In the genomic region with DNA sequence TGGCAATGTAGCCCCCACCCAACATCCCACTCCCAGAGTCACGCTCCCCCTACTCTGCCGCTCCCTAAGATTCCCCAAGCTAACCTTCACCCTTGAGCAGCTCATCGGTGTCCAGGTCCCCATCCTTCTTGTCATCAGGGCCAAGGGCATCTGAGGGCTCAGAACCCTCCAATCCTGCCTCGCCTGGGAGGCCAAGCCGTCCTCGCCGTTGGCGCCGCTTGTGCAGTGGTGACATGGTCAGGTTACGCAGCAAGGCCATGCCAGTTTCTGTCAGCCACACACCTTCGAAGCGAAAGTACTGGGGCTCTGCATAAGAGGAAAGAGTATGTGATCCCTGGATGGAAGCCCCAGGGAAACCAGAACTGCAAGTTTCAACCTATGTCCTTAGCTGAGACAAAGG, we compare ENCODE assay signal across 14 cellular contexts. TPM values are rescaled to one million over a fixed set of nuclear protein-coding genes. Genes with fewer than 3 reads are reported as not detected.
"Had no signal": no experiment of that assay in that cellular context is flagged by ENCODE, and none has a peak within 500 bp of the region (broad histone marks: within the 10 kb centered on the region; RNA-seq: fewer than 3 reads in every experiment).

No MANE protein-coding gene starts in this region.

- H2AFZ ChIP-seq: neural progenitor cell had no signal

- H3K9me3 ChIP-seq: SJCRH30 had no signal

- H3K36me3 ChIP-seq: neural progenitor cell had no signal

- H3K4me1 Mint-ChIP-seq: brain, neural progenitor cell had no signal

- H3K27me3 ChIP-seq: neural progenitor cell, SJCRH30 had no signal

- DNase-seq: activated CD4-positive, alpha-beta T cell treated with anti-CD3 and anti-CD28 coated beads for 1 hour; activated CD8-positive, alpha-beta memory T cell treated with anti-CD3 and anti-CD28 coated beads for 24 hours; activated effector memory CD4-positive, alpha-beta T cell treated with Interleukin-2 at 50 U/mL for 16 hours; cerebellar nuclear complex; erythroblast; SJCRH30; SW 1271; trophoblast cell had no signal

- H3K4me3 Mint-ChIP-seq: activated naive CD8-positive, alpha-beta T cell; brain; dendritic cell treated with granulocyte-macrophage colony-stimulating factor and Interleukin-4, amounts not matched to agents 40 ng/mL and 50 ng/mL, for 4 days; neural progenitor cell had no signal

- H3K9me3 Mint-ChIP-seq: brain; dendritic cell treated with granulocyte-macrophage colony-stimulating factor and Interleukin-4, amounts not matched to agents 40 ng/mL and 50 ng/mL, for 4 days; neural progenitor cell had no signal

- H3K4me1 ChIP-seq: neural progenitor cell, SJCRH30 had no signal

- H3K4me2 ChIP-seq: neural progenitor cell, smooth muscle cell had no signal

- H3K4me3 ChIP-seq: neural progenitor cell, SJCRH30, smooth muscle cell had no signal

- H3K9ac ChIP-seq: neural progenitor cell had no signal

- H3K27ac ChIP-seq: neural progenitor cell, SJCRH30 had no signal

- H3K27ac Mint-ChIP-seq: activated naive CD8-positive, alpha-beta T cell; dendritic cell treated with granulocyte-macrophage colony-stimulating factor and Interleukin-4, amounts not matched to agents 40 ng/mL and 50 ng/mL, for 4 days; neural progenitor cell had no signal

- H3K27me3 Mint-ChIP-seq: activated naive CD8-positive, alpha-beta T cell; brain; dendritic cell treated with granulocyte-macrophage colony-stimulating factor and Interleukin-4, amounts not matched to agents 40 ng/mL and 50 ng/mL, for 4 days had no signal

RNA-seq across cellular contexts. Expression of a gene that starts 45.5 kb away (rescaled TPM):
- total RNA-seq: subcutaneous adipose tissue had no signal

RNA-seq across cellular contexts. Expression of a gene that starts 49.9 kb away (rescaled TPM):
- polyA plus RNA-seq: smooth muscle cell had no signal
